Comparison of ENCODE assay signal across 10 cellular contexts in the genomic region with DNA sequence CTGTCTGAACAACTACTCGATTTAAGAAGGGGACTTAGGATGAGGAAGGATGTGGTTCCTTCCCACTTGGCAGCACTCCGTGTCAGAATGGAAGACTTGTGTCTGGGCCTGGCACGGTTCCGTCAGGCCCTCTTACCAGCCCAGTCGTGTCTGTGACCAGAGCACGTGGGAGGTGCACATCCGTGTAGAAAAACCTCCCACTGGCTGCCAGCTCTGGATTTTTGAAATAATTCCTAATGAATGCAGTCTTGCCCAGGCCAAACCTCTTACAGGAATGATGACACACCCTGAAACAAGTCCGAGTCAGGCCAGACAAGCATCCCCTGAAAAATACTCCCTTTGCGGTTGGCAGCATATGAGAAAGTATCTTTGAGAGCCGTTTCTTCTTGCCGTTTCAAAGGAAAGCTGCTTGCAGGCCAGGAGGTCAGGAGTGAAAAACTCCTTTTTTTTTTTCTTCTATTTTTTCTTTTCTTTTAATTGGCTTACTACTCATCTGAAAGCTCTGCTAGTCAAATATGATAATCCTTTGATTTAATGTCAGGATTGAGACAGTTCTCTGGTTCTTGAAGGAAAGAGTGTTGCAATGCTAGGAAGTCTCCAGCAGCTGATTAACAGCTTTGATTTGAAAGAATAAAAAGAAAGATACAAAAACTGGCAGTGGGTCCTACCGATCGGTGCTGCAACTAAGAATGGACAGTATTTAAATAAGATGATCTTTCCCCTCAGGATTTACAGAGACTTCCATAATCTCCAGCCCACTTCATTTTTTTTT. TPM values are rescaled to one million over a fixed set of nuclear protein-coding genes. Genes with fewer than 3 reads are reported as not detected.
DNase-seq lines count a peak whose midpoint lies in the region; ATAC-seq, FAIRE-seq and TF ChIP-seq lines count a peak whose summit lies in the region.
"Had no signal": no experiment of that assay in that cellular context is flagged by ENCODE, and none has a peak within 500 bp of the region (broad histone marks: within the 10 kb centered on the region; RNA-seq: fewer than 3 reads in every experiment).

No MANE protein-coding gene starts in this region.

- POLR2A ChIA-PET in IMR-90 (lab: Charles Lee; ENCODE audit: unreplicated experiment): interaction anchor here (0.6 to 1.2 kb wide), 6 partner anchors 14 to 1440 kb away, joined by 3 to 11 read pairs (median 3); partner anchors contain the start of gene GMNC

- TSS peak; percentile 43 for BruUV-seq in IMR-90 (replicated peaks; lab: Mats Ljungman, UMichigan)

- dilution Hi-C loops in IMR-90 (cut with HindIII; ENCODE audit: low sequenced_read_pairs, unreplicated experiment): no loop called here

- H3K14ac ChIP-seq in IMR-90 (replicated peaks; ENCODE audit: low read depth, low read length): peak overlapping the region; percentile 91

- H4K20me1 ChIP-seq in IMR-90 (ENCODE audit: insufficient read depth, low read length): no peaks in the 10 kb centered on the region

- TF ChIP-seq CTCF in IMR-90 (conservative IDR thresholded peaks at IDR 0.05; ENCODE audit: low read depth, low read length) (no peak), bronchial epithelial cell (IDR thresholded peaks at IDR 0.05; ENCODE audit: insufficient read depth, low read length, severe bottlenecking) (no peak), left lung (IDR thresholded peaks at IDR 0.05) (no peak), tibial nerve (IDR thresholded peaks at IDR 0.05) (no peak)

- peak overlapping the region; percentile 92 for H2AK5ac ChIP-seq in IMR-90 (ENCODE audit: low read depth, low read length)

- peak overlapping the region; percentile 96 for H2BK120ac ChIP-seq in IMR-90 (ENCODE audit: low read depth, low read length)

- H3K9me1 ChIP-seq in IMR-90 (ENCODE audit: insufficient read depth, low read length): peaks cover 8% of the 10 kb centered on the region

- H3K4me3 ChIP-seq in IMR-90 (ENCODE audit: insufficient read depth, low read depth, low read length) (no peak overlapping the region), bronchial epithelial cell (ENCODE audit: low read depth, low read length) (peak overlapping the region; percentile 8), left lung (no peak overlapping the region), tibial nerve (peak overlapping the region in 1 of 4 donors; percentile 14)

- H4K91ac ChIP-seq in IMR-90 (ENCODE audit: insufficient read depth, low read depth, low read length): peak overlapping the region; percentile 97

- H4K5ac ChIP-seq in IMR-90 (ENCODE audit: low read depth, low read length): peak overlapping the region; percentile 85

- no peaks in the 10 kb centered on the region for H3K9me3 ChIP-seq in IMR-90 (ENCODE audit: control insufficient read depth, insufficient read depth, low read length)
- H3K9me3 ChIP-seq in left lung: no peaks in the 10 kb centered on the region
- H3K9me3 ChIP-seq in tibial nerve: no peaks in the 10 kb centered on the region

- peak overlapping the region; percentile 62 for H3K4me2 ChIP-seq in IMR-90 (ENCODE audit: low read depth, low read length)

- H3K4me1 ChIP-seq in IMR-90 (ENCODE audit: control insufficient read depth, insufficient read depth, low read length) (peaks cover 10% of the 10 kb centered on the region), left lung (peaks cover 15 to 25% of the 10 kb centered on the region in 2 donors), tibial nerve (peaks cover 0 to 43% (median 10%) of the 10 kb centered on the region in 4 donors)

- TF ChIP-seq EP300 in tibial nerve (IDR thresholded peaks at IDR 0.05): peak in 1 of 2 donors; percentile 54

- peaks cover 19 to 40% of the 10 kb centered on the region in 2 experiments for H3K79me1 ChIP-seq in IMR-90 (ENCODE audit: low read depth in 1 of 2, low read length in 2 of 2)

- H2BK5ac ChIP-seq in IMR-90 (ENCODE audit: low read depth, low read length, poor library complexity, severe bottlenecking): peak overlapping the region; percentile 97

- H2BK20ac ChIP-seq in IMR-90 (ENCODE audit: low read depth, low read length): peak overlapping the region; percentile 67

- H3K36me3 ChIP-seq in IMR-90 (ENCODE audit: control insufficient read depth, insufficient read depth, low read length): no peaks in the 10 kb centered on the region; the same call in 1 of the 2 replicates
- H3K36me3 ChIP-seq in bronchial epithelial cell (ENCODE audit: control insufficient read depth, insufficient read depth, low read length): no peaks in the 10 kb centered on the region
- no peaks in the 10 kb centered on the region for H3K36me3 ChIP-seq in left lung
- no peaks in the 10 kb centered on the region for H3K36me3 ChIP-seq in tibial nerve

- ATAC-seq in IMR-90 (ENCODE audit: low read depth) (peak; percentile 85), left lung (peak; percentile 80), GM21786 (IDR thresholded peaks at IDR 0.05; ENCODE audit: unreplicated experiment) (no peak), GM19035 (IDR thresholded peaks at IDR 0.05; ENCODE audit: unreplicated experiment) (no peak)

- H2AK9ac ChIP-seq in IMR-90 (replicated peaks; ENCODE audit: low read depth, low read length, poor library complexity): peak overlapping the region; percentile 45

- H3K27ac ChIP-seq in IMR-90 (ENCODE audit: insufficient read depth, low read length): peak overlapping the region; percentile 97
- H3K27ac ChIP-seq in left lung: peak overlapping the region; percentile 60 to 65
- H3K27ac ChIP-seq in tibial nerve: peak overlapping the region in 2 of 4 donors; percentile 81 to 82

- H3K4ac ChIP-seq in IMR-90 (ENCODE audit: low read depth, low read length): peak overlapping the region; percentile 98

- peak overlapping the region; percentile 96 for H3K23ac ChIP-seq in IMR-90 (ENCODE audit: low read depth, low read length)

- peak overlapping the region; percentile 87 for H2AFZ ChIP-seq in IMR-90 (replicated peaks; ENCODE audit: low read length, poor library complexity)

- CTCF ChIA-PET in IMR-90 (lab: Yijun Ruan, JAX): interaction anchor here (0.8 to 1.2 kb wide), 3 partner anchors 19 to 51 kb away, joined by 3 to 5 read pairs (median 5); no protein-coding TSS in a partner anchor

- H3K56ac ChIP-seq in IMR-90 (ENCODE audit: extremely low read depth, insufficient read depth, low read length): peak overlapping the region; percentile 48

- H3K18ac ChIP-seq in IMR-90 (ENCODE audit: low read depth, low read length): peak overlapping the region; percentile 98

- in situ Hi-C loops in IMR-90 (cut with MboI; ENCODE audit: low sequenced_read_pairs): no loop called here

- intact Hi-C loops in IMR-90 (cut with micrococcal nuclease) (loop anchor here (5.0 kb wide), 1 partner anchor 164 kb away; no protein-coding TSS in a partner anchor), left lung (cut with DNase I) (no loop called here)

- H2BK15ac ChIP-seq in IMR-90 (ENCODE audit: low read depth, low read length): peak overlapping the region; percentile 96; the same call in 2 of the 3 replicates

- DNase-seq in IMR-90 (peak; percentile 93), bronchial epithelial cell (ENCODE audit: low read depth) (peak; percentile 98), left lung (peak; percentile 65 to 72), tibial nerve (ENCODE audit: low spot score in 2 of 2) (peak; percentile 33 to 49), epidermal melanocyte (ENCODE audit: insufficient read length, low spot score) (no peak), NCI-H1105 treated with DMSO at 0.1 percent for 48 hours (lab: John Stamatoyannopoulos, UW) (no peak)
- DNase-seq: activated CD4-positive, alpha-beta T cell treated with anti-CD3 and anti-CD28 coated beads, Interleukin-2, amount 50 U/mL, for 1 hour; naive B cell had no signal

- FAIRE-seq in bronchial epithelial cell (lab: Jason Lieb, UNC): peak; percentile 73

- H3K27me3 ChIP-seq in IMR-90 (ENCODE audit: control insufficient read depth, insufficient read depth, low read length) (no peaks in the 10 kb centered on the region), bronchial epithelial cell (ENCODE audit: control insufficient read depth, insufficient read depth, low read length) (no peaks in the 10 kb centered on the region), left lung (no peaks in the 10 kb centered on the region), tibial nerve (no peaks in the 10 kb centered on the region)

- TF ChIP-seq RAD21 in IMR-90 (IDR thresholded peaks at IDR 0.05; ENCODE audit: low read length): no peak

- WGBS in IMR-90 (ENCODE audit: extremely low coverage in 2 of 2, insufficient read length in 1 of 2), 2 experiments: 30% methylated on average over 2 of the region's 13 CpGs; no CpG with 5 or more reads in 1 of the 2 experiments
- 10 to 21% methylated on average over 13 of the region's 13 CpGs for WGBS in tibial nerve, 2 donors

- H4K8ac ChIP-seq in IMR-90 (ENCODE audit: low read depth in 2 of 2, low read length in 2 of 2): peak overlapping the region; percentile 61 to 93

- H3K9ac ChIP-seq in IMR-90 (ENCODE audit: low read depth, low read length): peak overlapping the region; percentile 68

- TF ChIP-seq POLR2A in IMR-90 (IDR thresholded peaks at IDR 0.05; ENCODE audit: low read depth, low read length): no peak
- no peak for TF ChIP-seq POLR2A in tibial nerve (IDR thresholded peaks at IDR 0.05)

TF ChIP-seq in IMR-90, 13 proteins besides CTCF, POLR2A, EP300 and RAD21:
- TF ChIP-seq MXI1 (IDR thresholded peaks at IDR 0.05; ENCODE audit: borderline replicate concordance, low read depth, low read length): 0 out of 2 replicates have a peak, but pooled peaks have one; percentile 24
- peak; percentile 38; the same call in 1 of the 2 replicates for TF ChIP-seq BHLHE40 (IDR thresholded peaks at IDR 0.05; ENCODE audit: low read depth, low read length)
- peak; percentile 68 for TF ChIP-seq CEBPB (IDR thresholded peaks at IDR 0.05; ENCODE audit: low read depth, low read length)
- no peak for TF ChIP-seq NFE2L2 (IDR thresholded peaks at IDR 0.05; ENCODE audit: low read depth, low read length)
- TF ChIP-seq, protein P1, sequence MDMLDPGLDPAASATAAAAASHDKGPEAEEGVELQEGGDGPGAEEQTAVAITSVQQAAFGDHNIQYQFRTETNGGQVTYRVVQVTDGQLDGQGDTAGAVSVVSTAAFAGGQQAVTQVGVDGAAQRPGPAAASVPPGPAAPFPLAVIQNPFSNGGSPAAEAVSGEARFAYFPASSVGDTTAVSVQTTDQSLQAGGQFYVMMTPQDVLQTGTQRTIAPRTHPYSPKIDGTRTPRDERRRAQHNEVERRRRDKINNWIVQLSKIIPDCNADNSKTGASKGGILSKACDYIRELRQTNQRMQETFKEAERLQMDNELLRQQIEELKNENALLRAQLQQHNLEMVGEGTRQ (IDR thresholded peaks at IDR 0.05; ENCODE audit: low read depth, low read length): peak; percentile 61; the same call in 1 of the 2 replicates

RNA-seq across cellular contexts. Expression of gene IL1RAP, which starts 19.8 kb away (rescaled TPM):
- total RNA-seq in IMR-90 (2012; rRNA removed) (9.4 and 11.3 TPM in 2 replicates), bronchial epithelial cell (35.3 and 43.4 TPM in 2 replicates), left lung (10 to 100 TPM; 21.3 to 32.5 TPM), tibial nerve (10 to 100 TPM in 2 of 4 donors, 1 to 10 TPM in 2; 7.2 to 24.5 (median 11.8) TPM)
- 7.4 and 8.3 TPM in 2 replicates for polyA plus RNA-seq in IMR-90 (2012; rRNA removed)
- 1.3 and 2.2 TPM in 2 replicates for polyA plus RNA-seq in IMR-90 (2012; cell fraction: cytosol; rRNA removed)
- 1.3 and 4.4 TPM in 2 replicates for polyA plus RNA-seq in IMR-90 (2012; cell fraction: nucleus; rRNA removed; ENCODE audit: low replicate concordance)

Comparison
In these comparisons a context has a peak if more than half of its experiments do, and no peak if none do; other contexts are left out.
1. ATAC-seq: peak in IMR-90 (single experiment) and left lung (single experiment); none in GM21786 (single experiment) and GM19035 (single experiment).
2. DNase-seq: peak in IMR-90 (single experiment), bronchial epithelial cell (single experiment), left lung (2 of 2) and tibial nerve (2 of 2); none in epidermal melanocyte (single experiment) and NCI-H1105 treated with DMSO at 0.1 percent for 48 hours (single experiment).